ENCODE assay signal across 9 cellular contexts in the genomic region with DNA sequence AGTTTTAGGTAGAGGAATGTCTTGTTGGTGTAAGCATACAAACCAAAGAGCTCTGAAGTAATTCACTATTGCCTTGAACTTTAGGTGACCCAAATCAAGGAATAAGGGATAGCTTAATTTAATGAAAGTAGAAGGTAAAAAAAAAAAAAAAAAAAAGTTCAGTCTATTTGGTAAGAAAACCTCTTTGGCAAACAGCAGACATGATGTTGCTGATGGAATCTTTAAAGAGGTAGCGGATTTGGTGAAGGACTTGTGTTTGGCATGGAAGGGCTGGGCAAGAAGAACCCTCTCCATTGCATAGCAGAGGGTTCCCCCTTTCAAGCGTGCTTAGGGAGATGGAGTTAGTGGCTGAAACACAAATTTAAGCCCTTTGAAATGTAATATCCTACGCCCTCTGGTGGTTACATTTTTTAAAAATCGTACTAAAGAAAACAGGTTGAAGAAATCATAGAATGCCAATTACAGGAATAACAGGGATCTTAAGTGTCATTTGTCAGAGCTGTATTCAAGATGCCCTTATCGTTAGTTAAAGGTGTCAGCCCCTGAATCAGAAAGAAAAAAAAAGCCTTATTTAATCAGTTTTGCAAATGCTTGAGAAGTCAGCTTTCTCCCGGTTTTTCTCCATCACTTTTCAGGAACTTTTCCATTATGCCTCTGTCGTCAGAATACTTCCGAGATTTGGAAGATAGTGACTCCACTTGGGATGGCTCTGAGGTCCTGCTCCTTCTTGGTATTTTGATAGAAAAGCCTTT.
A peak's percentile ranks its signal among the peaks of the same experiment; 100 is the strongest.
DNase-seq lines count a peak whose midpoint lies in the region; ATAC-seq, FAIRE-seq and TF ChIP-seq lines count a peak whose summit lies in the region.
"Had no signal": no experiment of that assay in that cellular context is flagged by ENCODE, and none has a peak within 500 bp of the region (broad histone marks: within the 10 kb centered on the region; RNA-seq: fewer than 3 reads in every experiment).

No MANE protein-coding gene starts in this region.

- no peaks in the 10 kb centered on the region for H3K9me3 Mint-ChIP-seq in CD8-positive, alpha-beta memory T cell

- H3K4me2 ChIP-seq in K562 (ENCODE audit: insufficient read depth, low read length): no peak overlapping the region

- TF ChIP-seq CTCF in K562 (IDR thresholded peaks at IDR 0.05 in 2 of 3, conservative IDR thresholded peaks at IDR 0.05 in 1 of 3; ENCODE audit: insufficient read depth in 2 of 3, low read depth in 1 of 3, low read length in 3 of 3): peak in 2 of 3 experiments; percentile 31 to 46; a peak in 3 of 6 replicates
- peak; percentile 61 to 76 (median 71) for TF ChIP-seq CTCF in testis (IDR thresholded peaks at IDR 0.05)

- no peak overlapping the region for H3K9ac ChIP-seq in K562 (ENCODE audit: insufficient read depth in 1 of 2, low read depth in 2 of 2, low read length in 2 of 2)

- WGBS in K562 (ENCODE audit: insufficient coverage, low coverage, missing lambda C conversion rate): 3% methylated on average over 8 of the region's 8 CpGs
- 42% methylated on average over 8 of the region's 8 CpGs for WGBS in testis, 2 donors

- CTCF ChIA-PET in K562 (lab: Yijun Ruan, JAX; ENCODE audit: low intra/inter-chr PET ratio): interaction anchor here (0.8 to 1.1 kb wide), 3 partner anchors 945 to 1024 kb away, joined by 3 to 6 read pairs (median 4); no protein-coding TSS in a partner anchor
- CTCF ChIA-PET in CD8-positive, alpha-beta memory T cell (lab: Charles Lee): no interaction called here

- peak; percentile 52 for DNase-seq in AG20443 (ENCODE audit: low spot score)
- peak; percentile 51 for DNase-seq in H7
- DNase-seq in NCI-H510A treated with DMSO at 0.1 percent for 48 hours (lab: John Stamatoyannopoulos, UW): peak; percentile 83
- DNase-seq in K562 (ENCODE audit: extremely low read depth in 1 of 4, low spot score in 3 of 4): peak; percentile 8 to 29 (median 14)
- peak; percentile 96 for DNase-seq in inferior parietal cortex (ENCODE audit: extremely low spot score)
- DNase-seq in testis: no peak
- DNase-seq in CD8-positive, alpha-beta memory T cell: no peak
- DNase-seq in activated CD4-positive, alpha-beta T cell treated with anti-CD3 and anti-CD28 coated beads for 4 hours: no peak

- H3K4me3 ChIP-seq in H7 (ENCODE audit: insufficient read depth, low read depth, low read length) (no peak overlapping the region), K562 (no peak overlapping the region), testis (no peak overlapping the region)
- H3K4me3 ChIP-seq in CD8-positive, alpha-beta memory T cell (ENCODE audit: low read length): no peak overlapping the region
- H3K4me3 ChIP-seq: HAP-1 had no signal

- POLR2A ChIA-PET in K562 (lab: Yijun Ruan, JAX): no interaction called here
- POLR2A ChIA-PET in CD8-positive, alpha-beta memory T cell (lab: Charles Lee): no interaction called here

- H3K27ac Mint-ChIP-seq in CD8-positive, alpha-beta memory T cell: no peak overlapping the region

- H3K27me3 Mint-ChIP-seq in CD8-positive, alpha-beta memory T cell: no peaks in the 10 kb centered on the region

- FAIRE-seq in K562 (lab: Jason Lieb, UNC): no peak

- H3K4me3 Mint-ChIP-seq in CD8-positive, alpha-beta memory T cell: no peak overlapping the region

- H3K36me3 Mint-ChIP-seq in CD8-positive, alpha-beta memory T cell: no peaks in the 10 kb centered on the region

- no peaks in the 10 kb centered on the region for H3K27me3 ChIP-seq in H7 (ENCODE audit: control insufficient read depth, insufficient read depth, low read length)
- no peaks in the 10 kb centered on the region for H3K27me3 ChIP-seq in K562 (ENCODE audit: control insufficient read depth in 2 of 2, insufficient read depth in 2 of 2, low read length in 2 of 2)
- no peaks in the 10 kb centered on the region for H3K27me3 ChIP-seq in testis
- no peaks in the 10 kb centered on the region for H3K27me3 ChIP-seq in CD8-positive, alpha-beta memory T cell (ENCODE audit: insufficient read depth, low read length, poor library complexity, severe bottlenecking)

- H3K9me1 ChIP-seq in K562 (ENCODE audit: control insufficient read depth, insufficient read depth, low read length): no peaks in the 10 kb centered on the region

- BruUV-seq in K562 (replicated peaks; lab: Mats Ljungman, UMichigan): no TSS peak

- no peak overlapping the region for H2AFZ ChIP-seq in K562 (ENCODE audit: low read depth, low read length)

- no peak for TF ChIP-seq EP300 in K562 (IDR thresholded peaks at IDR 0.05; ENCODE audit: low read length)

- no peaks in the 10 kb centered on the region for H3K9me3 ChIP-seq in K562 (replicated peaks; ENCODE audit: control insufficient read depth, insufficient read depth, low read depth, low read length)
- H3K9me3 ChIP-seq in testis: no peaks in the 10 kb centered on the region
- no peaks in the 10 kb centered on the region for H3K9me3 ChIP-seq in CD8-positive, alpha-beta memory T cell (ENCODE audit: low read length)
- H3K9me3 ChIP-seq: HAP-1 had no signal

- no peaks in the 10 kb centered on the region for H3K79me2 ChIP-seq in K562 (ENCODE audit: control insufficient read depth, insufficient read depth, low read length)

- no peaks in the 10 kb centered on the region for H4K20me1 ChIP-seq in K562 (replicated peaks; ENCODE audit: control insufficient read depth, insufficient read depth, low read length)

- peak; percentile 43 to 61 for TF ChIP-seq RAD21 in K562 (CRISPR knock-in tag; conservative IDR thresholded peaks at IDR 0.05 in 1 of 2, IDR thresholded peaks at IDR 0.05 in 1 of 2)

- H3K4me1 Mint-ChIP-seq in CD8-positive, alpha-beta memory T cell: no peaks in the 10 kb centered on the region

- intact Hi-C loops in K562 (cut with micrococcal nuclease) (loop anchor here (5.0 kb wide), 1 partner anchor 985 kb away; no protein-coding TSS in a partner anchor), testis (cut with DNase I; ENCODE audit: low total_unique reads) (no loop called here)

- ATAC-seq in K562: no peak

- in situ Hi-C loops in K562 (cut with MboI): no loop called here

- no peak overlapping the region for H3K27ac ChIP-seq in K562 (ENCODE audit: extremely low read depth, low read depth, low read length)
- no peak overlapping the region for H3K27ac ChIP-seq in testis
- no peak overlapping the region for H3K27ac ChIP-seq in CD8-positive, alpha-beta memory T cell (ENCODE audit: low read depth, low read length)

- no peak for TF ChIP-seq POLR2A in K562 (conservative IDR thresholded peaks at IDR 0.05)
- TF ChIP-seq POLR2A in testis (IDR thresholded peaks at IDR 0.05): no peak

- no peaks in the 10 kb centered on the region for H3K36me3 ChIP-seq in H7 (replicated peaks; ENCODE audit: control insufficient read depth, insufficient read depth, low read length)
- H3K36me3 ChIP-seq in K562 (ENCODE audit: control insufficient read depth, insufficient read depth, low read length): no peaks in the 10 kb centered on the region
- H3K36me3 ChIP-seq in testis (ENCODE audit: low read depth, missing control alignments): no peaks in the 10 kb centered on the region
- no peaks in the 10 kb centered on the region for H3K36me3 ChIP-seq in CD8-positive, alpha-beta memory T cell (ENCODE audit: insufficient read depth, low read length)
- H3K36me3 ChIP-seq: HAP-1 had no signal

- no peaks in the 10 kb centered on the region for H3K4me1 ChIP-seq in K562 (replicated peaks in 1 of 2; ENCODE audit: control insufficient read depth in 2 of 2, insufficient read depth in 2 of 2, low read length in 2 of 2)
- no peaks in the 10 kb centered on the region for H3K4me1 ChIP-seq in testis
- no peaks in the 10 kb centered on the region for H3K4me1 ChIP-seq in CD8-positive, alpha-beta memory T cell (ENCODE audit: insufficient read depth, low read length)
- H3K4me1 ChIP-seq: HAP-1 had no signal

TF ChIP-seq in K562, 482 proteins besides CTCF, POLR2A, EP300 and RAD21:
- TF ChIP-seq SMC3 (conservative IDR thresholded peaks at IDR 0.05; ENCODE audit: insufficient read depth, low read depth, low read length) (0 out of 2 replicates have a peak, but pooled peaks have one; percentile 15), ZNF184 (CRISPR knock-in tag; IDR thresholded peaks at IDR 0.05) (no peak)

Comparison
In these comparisons a context has a peak if more than half of its experiments do, and no peak if none do; other contexts are left out.
1. DNase-seq: peak in AG20443 (single experiment), H7 (single experiment), NCI-H510A treated with DMSO at 0.1 percent for 48 hours (single experiment), K562 (4 of 4) and inferior parietal cortex (single experiment); none in testis (single experiment), CD8-positive, alpha-beta memory T cell (0 of 5) and activated CD4-positive, alpha-beta T cell treated with anti-CD3 and anti-CD28 coated beads for 4 hours (0 of 2).